13 cellular contexts compared by ENCODE assay signal in genomic region chr10:129641982-129642381, GRCh38.
DNase-seq lines count a peak whose midpoint lies in the region; FAIRE-seq and TF ChIP-seq lines count a peak whose summit lies in the region.
"Had no signal": no experiment of that assay in that cellular context is flagged by ENCODE, and none has a peak within 500 bp of the region (broad histone marks: within the 10 kb centered on the region; RNA-seq: fewer than 3 reads in every experiment).

No MANE protein-coding gene starts in this region.

- H3K4me1 ChIP-seq in BLaER1 treated with 17β-estradiol and CSF1 and Interleukin-3, amounts not matched to agents 10 nM and 100 nM, result peaks cover 16 to 36% (median 27%) of the 10 kb centered on the region in 10 experiments
- H3K4me1 ChIP-seq in Loucy (ENCODE audit: insufficient read depth, low read length, poor library complexity, severe bottlenecking), result peaks cover 21% of the 10 kb centered on the region
- H3K4me1 ChIP-seq: BE2C had no signal

- H3K27me3 ChIP-seq in BLaER1 treated with 17β-estradiol and CSF1 and Interleukin-3, amounts not matched to agents 10 nM and 100 nM, result no peaks in the 10 kb centered on the region
- no peaks in the 10 kb centered on the region for H3K27me3 ChIP-seq in Loucy (ENCODE audit: insufficient read depth, low read length, poor library complexity, severe bottlenecking)
- H3K27me3 ChIP-seq: BE2C had no signal

- no peak overlapping the region for H3K27ac ChIP-seq in BLaER1 treated with 17β-estradiol and CSF1 and Interleukin-3, amounts not matched to agents 10 nM and 100 nM
- H3K27ac ChIP-seq in coronary artery, result no peak overlapping the region
- H3K27ac ChIP-seq: HL-60 had no signal

- no peaks in the 10 kb centered on the region for H3F3A ChIP-seq in Loucy (ENCODE audit: low read depth)

- no peak overlapping the region for H3K9ac ChIP-seq in BLaER1 treated with 17β-estradiol and CSF1 and Interleukin-3, amounts not matched to agents 10 nM and 100 nM
- H3K9ac ChIP-seq in Loucy (ENCODE audit: low read depth, low read length, poor library complexity, severe bottlenecking), result no peak overlapping the region

- peaks cover 0 to 15% (median 7%) of the 10 kb centered on the region in 11 experiments; a peak in 7 of 22 replicates for H4K20me1 ChIP-seq in BLaER1 treated with 17β-estradiol and CSF1 and Interleukin-3, amounts not matched to agents 10 nM and 100 nM
- no peaks in the 10 kb centered on the region for H4K20me1 ChIP-seq in Loucy (ENCODE audit: insufficient read depth, low read length, poor library complexity, severe bottlenecking)

- DNase-seq in coronary artery (ENCODE audit: low spot score), result peak; percentile 22
- DNase-seq in urothelium cell line (ENCODE audit: low spot score), result peak; percentile 13
- DNase-seq in activated CD8-positive, alpha-beta memory T cell treated with anti-CD3 and anti-CD28 coated beads, Interleukin-2, amount 50 U/mL, for 4 hours, result no peak
- DNase-seq in H54 (ENCODE audit: insufficient read length, low spot score), result no peak
- no peak for DNase-seq in SHP77 (lab: John Stamatoyannopoulos, UW)
- DNase-seq: BE2C; CD8-positive, alpha-beta memory T cell; DMS53; GF-D8 had no signal

- H2AFZ ChIP-seq in Loucy (ENCODE audit: low read length), result no peak overlapping the region

- no peak for TF ChIP-seq POLR2A in H54 (IDR thresholded peaks at IDR 0.05; ENCODE audit: low read depth, low read length)

- no peak for FAIRE-seq in urothelium cell line (lab: Jason Lieb, UNC)
- FAIRE-seq in H54 (lab: Jason Lieb, UNC), result no peak
- FAIRE-seq: A204.1 had no signal

- no peaks in the 10 kb centered on the region for H3K9me2 ChIP-seq in Loucy (replicated peaks; ENCODE audit: low read depth, low read length)

- H3K4me3 ChIP-seq in BLaER1 treated with 17β-estradiol and CSF1 and Interleukin-3, amounts not matched to agents 10 nM and 100 nM, result no peak overlapping the region
- no peak overlapping the region for H3K4me3 ChIP-seq in Loucy (ENCODE audit: low read length, poor library complexity, severe bottlenecking)
- no peak overlapping the region for H3K4me3 ChIP-seq in coronary artery

- H3K36me3 ChIP-seq in BLaER1 treated with 17β-estradiol and CSF1 and Interleukin-3, amounts not matched to agents 10 nM and 100 nM, result peaks cover 2 to 19% (median 13%) of the 10 kb centered on the region in 11 experiments; a peak in 12 of 22 replicates
- 0 out of 2 replicates have a peak, but pooled peaks cover 2% of the 10 kb centered on the region for H3K36me3 ChIP-seq in Loucy (ENCODE audit: insufficient read depth, low read length)
- H3K36me3 ChIP-seq: BE2C had no signal

- no peaks in the 10 kb centered on the region for H3K79me2 ChIP-seq in Loucy (ENCODE audit: insufficient read depth, low read length)

- peak overlapping the region in 10 of 11 experiments; percentile 82 to 94 (median 88); a peak in 17 of 22 replicates for H3K4me2 ChIP-seq in BLaER1 treated with 17β-estradiol and CSF1 and Interleukin-3, amounts not matched to agents 10 nM and 100 nM
- H3K4me2 ChIP-seq in Loucy (ENCODE audit: low read depth, low read length, poor library complexity, severe bottlenecking), result peak overlapping the region; percentile 48

- peaks cover 0 to 9% (median 6%) of the 10 kb centered on the region in 11 experiments; a peak in 8 of 22 replicates for H3K9me3 ChIP-seq in BLaER1 treated with 17β-estradiol and CSF1 and Interleukin-3, amounts not matched to agents 10 nM and 100 nM (replicated peaks in 1 of 11)
- no peaks in the 10 kb centered on the region for H3K9me3 ChIP-seq in Loucy (ENCODE audit: insufficient read depth, low read depth, low read length)
- H3K9me3 ChIP-seq: BE2C had no signal

- TF ChIP-seq CTCF in Loucy (conservative IDR thresholded peaks at IDR 0.05; ENCODE audit: low read length) (no peak), coronary artery (IDR thresholded peaks at IDR 0.05) (no peak)

Comparison
In these comparisons a context has a peak if more than half of its experiments do, and no peak if none do; other contexts are left out.
1. DNase-seq: peak in coronary artery (single experiment) and urothelium cell line (single experiment); none in activated CD8-positive, alpha-beta memory T cell treated with anti-CD3 and anti-CD28 coated beads, Interleukin-2, amount 50 U/mL, for 4 hours (single experiment), H54 (single experiment) and SHP77 (0 of 2).